In genomic region chr4:132792305-132792704, GRCh38 we compare ENCODE assay signal across 22 cellular contexts.
"Had no signal": no experiment of that assay in that cellular context is flagged by ENCODE, and none has a peak within 500 bp of the region (broad histone marks: within the 10 kb centered on the region; RNA-seq: fewer than 3 reads in every experiment).

No MANE protein-coding gene starts in this region.

- DNase-seq: dermis blood vessel endothelial cell; effector memory CD4-positive, alpha-beta T cell; erythroblast; esophagus squamous epithelium; foreskin melanocyte; head of caudate nucleus; natural killer cell; occipital lobe; ovary; posterior cingulate gyrus; psoas muscle; right lobe of liver; small intestine; stimulated activated CD4-positive, alpha-beta T cell treated with anti-CD3 and anti-CD28 coated beads, Interleukin-15, amount 100 ng/mL, for 24 hours; stimulated activated CD4-positive, alpha-beta T cell treated with anti-CD3 and anti-CD28 coated beads, Interleukin-2, amount 100 ng/mL, for 48 hours; stimulated activated naive B cell treated with anti-CD40 and anti-IgM and Interleukin-4, amounts not matched to agents 10 μg/mL and 1 μg/mL and 100 μg/mL, for 72 hours; upper lobe of left lung had no signal

- ATAC-seq: left lobe of liver; natural killer cell; psoas muscle; right lobe of liver; stimulated activated naive B cell treated with anti-CD40 and anti-IgM and Interleukin-4, amounts not matched to agents 10 μg/mL and 1 μg/mL and 100 μg/mL, for 72 hours had no signal

- H3K4me3 ChIP-seq: coronary artery, esophagus squamous epithelium, lung, ovary, psoas muscle, right lobe of liver, thoracic aorta, tibial nerve, upper lobe of left lung had no signal
